In the genomic region with DNA sequence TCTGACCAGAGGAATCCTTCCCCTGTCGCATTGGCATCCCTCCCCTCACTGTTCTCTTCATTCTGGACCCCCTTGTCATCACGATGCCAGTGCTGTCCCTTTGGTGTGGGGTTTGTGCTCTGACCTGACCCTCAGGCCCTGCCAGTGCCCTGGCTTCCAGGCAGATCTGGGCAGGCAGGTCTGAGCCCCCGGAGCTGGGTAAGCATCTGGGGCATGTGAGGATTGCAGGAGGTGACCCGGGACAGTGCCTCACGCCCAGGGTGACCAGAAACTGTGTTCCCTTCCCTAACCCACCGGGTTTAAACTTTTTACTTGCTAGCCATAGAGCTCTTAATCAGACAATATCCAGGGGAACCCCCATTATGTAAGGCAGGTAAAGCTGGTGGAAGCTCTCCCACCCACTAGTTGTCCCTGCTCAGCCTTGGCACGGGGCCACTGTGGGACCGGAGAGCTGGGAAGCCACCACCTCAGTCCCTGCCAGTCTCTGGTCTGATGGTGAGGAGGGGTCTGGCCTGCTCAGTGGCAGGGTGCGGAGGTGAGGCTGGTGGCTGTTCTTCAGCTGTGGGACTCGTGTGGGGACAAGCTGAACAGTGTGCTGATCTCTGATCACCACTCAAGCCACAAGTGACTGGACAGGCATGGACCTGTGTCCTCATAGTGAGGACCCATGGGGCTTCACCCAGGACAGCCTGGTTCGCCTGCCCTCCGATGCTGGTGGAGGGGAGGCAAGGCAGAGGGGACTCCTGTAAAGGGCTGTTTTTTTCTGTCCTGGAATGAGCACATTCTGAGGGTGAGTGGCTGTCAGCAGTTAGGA, we compare ENCODE assay signal across 10 cellular contexts. TPM values are rescaled to one million over a fixed set of nuclear protein-coding genes. Genes with fewer than 3 reads are reported as not detected.
DNase-seq lines count a peak whose midpoint lies in the region; ATAC-seq lines count a peak whose summit lies in the region.
"Had no signal": no experiment of that assay in that cellular context is flagged by ENCODE, and none has a peak within 500 bp of the region (broad histone marks: within the 10 kb centered on the region; RNA-seq: fewer than 3 reads in every experiment).

No MANE protein-coding gene starts in this region.

- H3K4me2 ChIP-seq in mesendoderm (ENCODE audit: low read length) = no peak overlapping the region

- H3K36me3 ChIP-seq in mesendoderm (ENCODE audit: control insufficient read depth, insufficient read depth, low read length) = no peaks in the 10 kb centered on the region
- H3K36me3 ChIP-seq: HAP-1 had no signal

- no peak overlapping the region for H2BK120ac ChIP-seq in mesendoderm (ENCODE audit: low read depth, low read length)

- H3K9ac ChIP-seq in mesendoderm (ENCODE audit: low read length) = peak overlapping the region; percentile 47

- H3K4me1 Mint-ChIP-seq in activated CD4-positive, alpha-beta T cell treated with anti-CD3 and anti-CD28 coated beads, Interleukin-2, amount 10 ng/mL, durations not matched to agents 7 days and 5 days = peaks cover 93% of the 10 kb centered on the region
- H3K4me1 Mint-ChIP-seq in activated naive CD8-positive, alpha-beta T cell treated with anti-CD3 and anti-CD28 coated beads, Interleukin-2, amount 10 ng/mL, durations not matched to agents 7 days and 5 days = peaks cover 69% of the 10 kb centered on the region

- H3K23ac ChIP-seq in mesendoderm (ENCODE audit: low read length) = peak overlapping the region; percentile 83

- peak overlapping the region; percentile 64 for H2AK5ac ChIP-seq in mesendoderm (ENCODE audit: low read length)

- peak overlapping the region; percentile 82 for H3K4me3 Mint-ChIP-seq in activated CD4-positive, alpha-beta T cell treated with anti-CD3 and anti-CD28 coated beads, Interleukin-2, amount 10 ng/mL, durations not matched to agents 7 days and 5 days
- peak overlapping the region; percentile 64 for H3K4me3 Mint-ChIP-seq in activated naive CD8-positive, alpha-beta T cell treated with anti-CD3 and anti-CD28 coated beads, Interleukin-2, amount 10 ng/mL, durations not matched to agents 7 days and 5 days

- H3K27ac Mint-ChIP-seq in activated CD4-positive, alpha-beta T cell treated with anti-CD3 and anti-CD28 coated beads, Interleukin-2, amount 10 ng/mL, durations not matched to agents 7 days and 5 days = peak overlapping the region; percentile 97
- peak overlapping the region; percentile 49 for H3K27ac Mint-ChIP-seq in activated naive CD8-positive, alpha-beta T cell treated with anti-CD3 and anti-CD28 coated beads, Interleukin-2, amount 10 ng/mL, durations not matched to agents 7 days and 5 days

- H3K27ac ChIP-seq in mesendoderm (ENCODE audit: low read depth, low read length) (no peak overlapping the region), temporal lobe (ENCODE audit: low read depth, low read length) (peak overlapping the region; percentile 57)

- H3K56ac ChIP-seq in mesendoderm (ENCODE audit: low read length) = peak overlapping the region; percentile 75

- H3K27me3 Mint-ChIP-seq in activated CD4-positive, alpha-beta T cell treated with anti-CD3 and anti-CD28 coated beads, Interleukin-2, amount 10 ng/mL, durations not matched to agents 7 days and 5 days = no peaks in the 10 kb centered on the region
- H3K27me3 Mint-ChIP-seq in activated naive CD8-positive, alpha-beta T cell treated with anti-CD3 and anti-CD28 coated beads, Interleukin-2, amount 10 ng/mL, durations not matched to agents 7 days and 5 days = no peaks in the 10 kb centered on the region

- peak overlapping the region; percentile 47 for H2BK5ac ChIP-seq in mesendoderm (ENCODE audit: low read length)

- peaks cover 65% of the 10 kb centered on the region for H3K79me1 ChIP-seq in mesendoderm (ENCODE audit: low read length)

- H3K18ac ChIP-seq in mesendoderm (ENCODE audit: low read length) = no peak overlapping the region

- peaks cover 41% of the 10 kb centered on the region for H3K4me1 ChIP-seq in mesendoderm (ENCODE audit: control insufficient read depth, low read depth, low read length)
- H3K4me1 ChIP-seq: HAP-1 had no signal

- CTCF ChIA-PET in activated CD4-positive, alpha-beta T cell treated with anti-CD3 and anti-CD28 coated beads, Interleukin-2, amount 10 ng/mL, durations not matched to agents 7 days and 5 days (lab: Charles Lee) = interaction anchor here (0.5 to 1.1 kb wide), 5 partner anchors 9 to 1844 kb away, joined by 4 to 5 read pairs (median 4); no protein-coding TSS in a partner anchor

- H3K4me3 ChIP-seq in mesendoderm (ENCODE audit: low read length) = no peak overlapping the region
- H3K4me3 ChIP-seq: HAP-1 had no signal

- no peak overlapping the region for H2BK15ac ChIP-seq in mesendoderm (replicated peaks; ENCODE audit: low read depth)

- no peaks in the 10 kb centered on the region for H3K9me3 Mint-ChIP-seq in activated CD4-positive, alpha-beta T cell treated with anti-CD3 and anti-CD28 coated beads, Interleukin-2, amount 10 ng/mL, durations not matched to agents 7 days and 5 days
- H3K9me3 Mint-ChIP-seq in activated naive CD8-positive, alpha-beta T cell treated with anti-CD3 and anti-CD28 coated beads, Interleukin-2, amount 10 ng/mL, durations not matched to agents 7 days and 5 days = no peaks in the 10 kb centered on the region

- no peak overlapping the region for H3K4ac ChIP-seq in mesendoderm (ENCODE audit: low read depth, low read length)

- ATAC-seq in activated naive CD8-positive, alpha-beta T cell treated with anti-CD3 and anti-CD28 coated beads, Interleukin-2, amount 10 ng/mL, durations not matched to agents 7 days and 5 days (ENCODE audit: low read depth) = no peak
- ATAC-seq in GM18867 (IDR thresholded peaks at IDR 0.05; ENCODE audit: unreplicated experiment) = no peak
- ATAC-seq in HG03432 (IDR thresholded peaks at IDR 0.05; ENCODE audit: unreplicated experiment) = no peak

- H4K8ac ChIP-seq in mesendoderm (ENCODE audit: low read depth, low read length) = no peak overlapping the region

- H3K27me3 ChIP-seq in mesendoderm (ENCODE audit: insufficient read depth, low read length, poor library complexity) = no peaks in the 10 kb centered on the region

- WGBS in mesendoderm (ENCODE audit: extremely low coverage, insufficient coverage, low lambda C conversion rate) = no CpG with 5 or more reads among the region's 12 CpGs

- POLR2A ChIA-PET in activated CD4-positive, alpha-beta T cell treated with anti-CD3 and anti-CD28 coated beads, Interleukin-2, amount 10 ng/mL, durations not matched to agents 7 days and 5 days (lab: Charles Lee) = no interaction called here
- POLR2A ChIA-PET in activated naive CD8-positive, alpha-beta T cell treated with anti-CD3 and anti-CD28 coated beads, Interleukin-2, amount 10 ng/mL, durations not matched to agents 7 days and 5 days (lab: Charles Lee) = interaction anchor here (0.9 to 1.3 kb wide), 2 partner anchors 24 to 32 kb away, joined by 3 read pairs; no protein-coding TSS in a partner anchor

- DNase-seq in activated CD4-positive, alpha-beta T cell treated with anti-CD3 and anti-CD28 coated beads, Interleukin-2, amount 10 ng/mL, durations not matched to agents 7 days and 5 days = no peak
- DNase-seq in activated CD4-positive, alpha-beta T cell treated with anti-CD3 and anti-CD28 coated beads, Interleukin-2, amount 50 U/mL, for 1 hour = no peak
- no peak for DNase-seq in activated naive CD8-positive, alpha-beta T cell treated with anti-CD3 and anti-CD28 coated beads, Interleukin-2, amount 10 ng/mL, durations not matched to agents 7 days and 5 days
- DNase-seq in mesendoderm (no peak), HuH-7 (ENCODE audit: low spot score) (no peak)
- DNase-seq: stimulated activated CD4-positive, alpha-beta T cell treated with anti-CD3 and anti-CD28 coated beads, Interleukin-12 subunit alpha, Interleukin-12 subunit beta, amount 100 ng/mL, for 4 hours had no signal

- H3K79me2 ChIP-seq in mesendoderm (ENCODE audit: control insufficient read depth, insufficient read depth, low read length) = peaks cover 95% of the 10 kb centered on the region

- H4K5ac ChIP-seq in mesendoderm (ENCODE audit: low read length) = no peak overlapping the region

- H3K36me3 Mint-ChIP-seq in activated CD4-positive, alpha-beta T cell treated with anti-CD3 and anti-CD28 coated beads, Interleukin-2, amount 10 ng/mL, durations not matched to agents 7 days and 5 days (ENCODE audit: low read depth) = peaks cover 3% of the 10 kb centered on the region
- no peaks in the 10 kb centered on the region for H3K36me3 Mint-ChIP-seq in activated naive CD8-positive, alpha-beta T cell treated with anti-CD3 and anti-CD28 coated beads, Interleukin-2, amount 10 ng/mL, durations not matched to agents 7 days and 5 days

RNA-seq across cellular contexts. Expression of gene BCR, which starts 38.0 kb away (rescaled TPM):
- total RNA-seq in activated CD4-positive, alpha-beta T cell treated with anti-CD3 and anti-CD28 coated beads, Interleukin-2, amount 10 ng/mL, durations not matched to agents 7 days and 5 days = 10 to 100 TPM; 45.6 to 48.1 TPM
- total RNA-seq in activated naive CD8-positive, alpha-beta T cell treated with anti-CD3 and anti-CD28 coated beads, Interleukin-2, amount 10 ng/mL, durations not matched to agents 7 days and 5 days = 10 to 100 TPM; 36.2 to 39.2 TPM
- polyA plus RNA-seq in mesendoderm (2013, experiment 1 of 2) = 26.5 TPM
- 26.2 TPM for polyA plus RNA-seq in mesendoderm (2013, experiment 2 of 2)
- 52.6 TPM for total RNA-seq in temporal lobe
